20 cellular contexts compared by ENCODE assay signal in the genomic region with DNA sequence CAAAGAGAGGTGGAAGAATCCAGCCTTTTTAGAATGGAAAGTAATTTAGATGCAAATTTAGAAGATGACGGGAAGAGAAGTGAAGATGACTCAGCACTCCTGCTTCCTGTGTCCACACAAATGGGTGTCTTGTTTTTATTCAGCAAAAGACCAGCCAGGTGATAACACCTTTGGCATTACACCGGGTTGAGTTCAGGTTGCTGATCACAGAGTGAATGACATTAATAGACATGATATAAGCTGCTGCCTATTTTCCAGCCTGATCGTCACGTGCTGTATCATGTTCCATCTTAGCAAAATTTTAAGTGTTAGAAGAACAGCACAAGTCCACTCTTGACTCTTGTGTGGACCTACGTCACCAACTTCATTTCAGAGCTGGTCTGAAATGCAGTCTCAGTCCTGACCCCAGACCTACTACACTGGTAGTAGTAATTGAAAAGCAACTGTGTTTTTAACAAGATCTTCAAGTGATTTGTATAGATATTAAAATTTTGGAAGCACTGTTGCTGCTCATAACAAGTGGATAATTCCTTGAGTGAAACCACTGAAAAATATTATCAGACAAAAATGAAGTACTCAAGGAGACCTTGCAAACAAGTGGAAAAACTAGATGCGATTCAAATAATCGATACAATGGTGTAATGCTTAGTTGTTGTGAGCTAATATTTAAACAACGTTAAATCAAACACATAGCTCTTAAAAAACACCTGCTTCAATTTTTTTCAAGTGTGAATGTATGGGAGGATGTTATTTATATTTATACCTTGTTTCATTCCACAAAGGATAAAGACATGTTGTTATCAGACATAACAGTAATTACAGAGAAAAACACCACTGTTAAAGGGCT.
A peak's percentile ranks its signal among the peaks of the same experiment; 100 is the strongest.
DNase-seq lines count a peak whose midpoint lies in the region; ATAC-seq, FAIRE-seq and TF ChIP-seq lines count a peak whose summit lies in the region.
"Had no signal": no experiment of that assay in that cellular context is flagged by ENCODE, and none has a peak within 500 bp of the region (broad histone marks: within the 10 kb centered on the region; RNA-seq: fewer than 3 reads in every experiment).

No MANE protein-coding gene starts in this region.

- no peaks in the 10 kb centered on the region for H3K79me2 ChIP-seq in astrocyte (ENCODE audit: insufficient read depth, low read length)
- no peaks in the 10 kb centered on the region for H3K79me2 ChIP-seq in HepG2 (ENCODE audit: insufficient read depth, low read length)

- WGBS in HepG2 (ENCODE audit: low lambda C conversion rate) = 11% methylated on average over 8 of the region's 8 CpGs

- CTCF ChIA-PET in HepG2 (lab: Yijun Ruan, JAX; ENCODE audit: low intra/inter-chr PET ratio, low total read pairs) (no interaction called here), T-cell (lab: Charles Lee) (no interaction called here)

- H2AFZ ChIP-seq in astrocyte (ENCODE audit: low read depth, low read length) = no peak overlapping the region
- H2AFZ ChIP-seq in HepG2 (ENCODE audit: low read length) = no peak overlapping the region
- H2AFZ ChIP-seq: GM23248 had no signal

- no peak for TF ChIP-seq EP300 in HepG2 (IDR thresholded peaks at IDR 0.05; ENCODE audit: low read depth in 2 of 2, low read length in 2 of 2)
- TF ChIP-seq EP300 in HepG2 (CRISPR knock-in tag; IDR thresholded peaks at IDR 0.05; ENCODE audit: borderline replicate concordance) = no peak

- no TSS peak for BruUV-seq in HepG2 (replicated peaks; lab: Mats Ljungman, UMichigan)

- FAIRE-seq in astrocyte (lab: Jason Lieb, UNC) = no peak
- no peak for FAIRE-seq in HepG2 (lab: Jason Lieb, UNC)
- FAIRE-seq: endometrium, RCC 7860 had no signal

- intact Hi-C loops in HepG2 (cut with micrococcal nuclease; ENCODE audit: unreplicated experiment) = loop anchor here (5.0 kb wide), 2 partner anchors 78 to 1003 kb away; no protein-coding TSS in a partner anchor

- peaks cover 8% of the 10 kb centered on the region for H3K4me1 Mint-ChIP-seq in astrocyte (ENCODE audit: low read depth, unreplicated experiment)
- no peaks in the 10 kb centered on the region for H3K4me1 Mint-ChIP-seq in T-cell
- H3K4me1 Mint-ChIP-seq in activated T-cell treated with anti-CD3 and anti-CD28 coated beads, Interleukin-2, amount 50 U/mL, for 72 hours (ENCODE audit: low read depth) = peaks cover 6% of the 10 kb centered on the region
- H3K4me1 Mint-ChIP-seq: activated naive CD8-positive, alpha-beta T cell treated with anti-CD3 and anti-CD28 coated beads for 36 hours; central memory CD8-positive, alpha-beta T cell had no signal

- H3K27ac Mint-ChIP-seq in astrocyte (ENCODE audit: unreplicated experiment) = peak overlapping the region; percentile 23
- H3K27ac Mint-ChIP-seq in T-cell = no peak overlapping the region
- no peak overlapping the region for H3K27ac Mint-ChIP-seq in activated T-cell treated with anti-CD3 and anti-CD28 coated beads, Interleukin-2, amount 50 U/mL, for 72 hours
- H3K27ac Mint-ChIP-seq: activated naive CD8-positive, alpha-beta T cell treated with anti-CD3 and anti-CD28 coated beads for 36 hours; T-helper 1 cell treated with Interleukin-12 subunit alpha and Interleukin-12 subunit beta and Interleukin-4 antibody, amounts not matched to agents 30 μg/mL and 1 μg/mL, for 36 hours had no signal

- H3K9ac ChIP-seq in astrocyte (ENCODE audit: low read length) (no peak overlapping the region), HepG2 (ENCODE audit: insufficient read depth, low read depth, low read length) (no peak overlapping the region)
- H3K9ac ChIP-seq: GM23248 had no signal

- peaks cover 3% of the 10 kb centered on the region for H3K9me3 Mint-ChIP-seq in astrocyte (ENCODE audit: unreplicated experiment)
- peaks cover 0 to 3% (median 0%) of the 10 kb centered on the region in 3 donors for H3K9me3 Mint-ChIP-seq in T-cell
- H3K9me3 Mint-ChIP-seq in activated T-cell treated with anti-CD3 and anti-CD28 coated beads, Interleukin-2, amount 50 U/mL, for 72 hours = peaks cover 0 to under 1% of the 10 kb centered on the region in 2 donors
- H3K9me3 Mint-ChIP-seq: activated naive CD8-positive, alpha-beta T cell treated with anti-CD3 and anti-CD28 coated beads for 36 hours; central memory CD8-positive, alpha-beta T cell; T-helper 1 cell treated with Interleukin-12 subunit alpha and Interleukin-12 subunit beta and Interleukin-4 antibody, amounts not matched to agents 30 μg/mL and 1 μg/mL, for 36 hours had no signal

- TF ChIP-seq CTCF in astrocyte (IDR thresholded peaks at IDR 0.05; ENCODE audit: insufficient read depth, low read depth, low read length) = no peak
- TF ChIP-seq CTCF in HepG2 (CRISPR knock-in tag; IDR thresholded peaks at IDR 0.05) = no peak

- H3K27me3 Mint-ChIP-seq in astrocyte (ENCODE audit: low read depth, unreplicated experiment) = peaks cover 6% of the 10 kb centered on the region
- peaks cover 5 to 9% of the 10 kb centered on the region in 2 donors for H3K27me3 Mint-ChIP-seq in T-cell
- peaks cover 7% of the 10 kb centered on the region for H3K27me3 Mint-ChIP-seq in activated T-cell treated with anti-CD3 and anti-CD28 coated beads, Interleukin-2, amount 50 U/mL, for 72 hours (ENCODE audit: low read depth)

- no peak overlapping the region for H3K27ac ChIP-seq in astrocyte (ENCODE audit: low read depth, low read length)
- H3K27ac ChIP-seq in HepG2 (ENCODE audit: extremely low read length, insufficient read depth, low read length) = no peak overlapping the region
- H3K27ac ChIP-seq: GM23248, stomach had no signal

- H3K4me3 Mint-ChIP-seq in astrocyte (ENCODE audit: unreplicated experiment) = no peak overlapping the region
- H3K4me3 Mint-ChIP-seq in T-cell = no peak overlapping the region
- no peak overlapping the region for H3K4me3 Mint-ChIP-seq in activated T-cell treated with anti-CD3 and anti-CD28 coated beads, Interleukin-2, amount 50 U/mL, for 72 hours
- H3K4me3 Mint-ChIP-seq: activated naive CD8-positive, alpha-beta T cell treated with anti-CD3 and anti-CD28 coated beads for 36 hours; central memory CD8-positive, alpha-beta T cell; T-helper 1 cell treated with Interleukin-12 subunit alpha and Interleukin-12 subunit beta and Interleukin-4 antibody, amounts not matched to agents 30 μg/mL and 1 μg/mL, for 36 hours had no signal

- no peak for TF ChIP-seq RAD21 in HepG2 (CRISPR knock-in tag; IDR thresholded peaks at IDR 0.05)

- H3K9me3 ChIP-seq in astrocyte (ENCODE audit: insufficient read depth, low read depth, low read length) (no peaks in the 10 kb centered on the region), HepG2 (ENCODE audit: low read length) (no peaks in the 10 kb centered on the region)
- H3K9me3 ChIP-seq: mucosa of descending colon, stomach had no signal

- no peak for TF ChIP-seq POLR2A in HepG2 (IDR thresholded peaks at IDR 0.05; ENCODE audit: insufficient read depth in 1 of 2, low read depth in 2 of 2, low read length in 2 of 2)

- in situ Hi-C loops in HepG2 (cut with HindIII; ENCODE audit: extremely low pct_ligation_motif_present, low pct_unique_long_range_greater_than_20kb) = no loop called here

- ATAC-seq in HepG2 (peak; percentile 44; the same call in 2 of the 3 replicates), HG02884 (IDR thresholded peaks at IDR 0.05; ENCODE audit: unreplicated experiment) (no peak), GM21526 (IDR thresholded peaks at IDR 0.05; ENCODE audit: low FRiP score, unreplicated experiment) (no peak), T-cell (replicated peaks in 1 of 4) (no peak)
- ATAC-seq in activated T-cell treated with anti-CD3 and anti-CD28 coated beads, Interleukin-2, amount 50 U/mL, for 72 hours (replicated peaks in 1 of 2) = no peak
- ATAC-seq: activated CD4-positive, CD25-positive, alpha-beta regulatory T cell treated with anti-CD3 and anti-CD28 coated beads, Interleukin-2, amount 50 U/mL, for 24 hours had no signal

- H3K36me3 Mint-ChIP-seq in astrocyte (ENCODE audit: low read depth, unreplicated experiment) (no peaks in the 10 kb centered on the region), T-cell (no peaks in the 10 kb centered on the region)
- H3K36me3 Mint-ChIP-seq in activated T-cell treated with anti-CD3 and anti-CD28 coated beads, Interleukin-2, amount 50 U/mL, for 72 hours (ENCODE audit: insufficient read depth in 2 of 2) = no peaks in the 10 kb centered on the region
- H3K36me3 Mint-ChIP-seq: activated naive CD8-positive, alpha-beta T cell treated with anti-CD3 and anti-CD28 coated beads for 36 hours had no signal

- H3K4me1 ChIP-seq in astrocyte (ENCODE audit: insufficient read depth, low read length) = peaks cover 3% of the 10 kb centered on the region
- H3K4me1 ChIP-seq in HepG2 (ENCODE audit: insufficient read depth, low read length) = peaks cover 18% of the 10 kb centered on the region

- H3K4me3 ChIP-seq in astrocyte (ENCODE audit: insufficient read depth, low read depth, low read length) (no peak overlapping the region), HepG2 (replicated peaks in 1 of 3; ENCODE audit: insufficient read depth in 1 of 3, low read depth in 2 of 3, low read length in 3 of 3) (no peak overlapping the region)
- H3K4me3 ChIP-seq: GM23248, mucosa of descending colon, stomach had no signal

- no peak overlapping the region for H3K4me2 ChIP-seq in astrocyte (ENCODE audit: low read length)
- H3K4me2 ChIP-seq in HepG2 (ENCODE audit: low read depth, low read length) = peak overlapping the region; percentile 29

- DNase-seq in DMS153 (lab: John Stamatoyannopoulos, UW) (peak; percentile 75), NCI-H146 treated with DMSO at 0.1 percent for 48 hours (lab: John Stamatoyannopoulos, UW; ENCODE audit: unreplicated experiment) (peak; percentile 90), astrocyte (ENCODE audit: low read depth) (no peak), HepG2 (ENCODE audit: low spot score) (no peak), T-cell (no peak)
- DNase-seq in activated T-cell treated with anti-CD3 and anti-CD28 coated beads, Interleukin-2, amount 50 U/mL, for 72 hours = no peak
- DNase-seq: activated naive CD8-positive, alpha-beta T cell treated with anti-CD3 and anti-CD28 coated beads for 36 hours; AML-193; DMS 273 treated with DMSO at 0.1 percent for 48 hours; GM23248; posterior cingulate gyrus; stomach had no signal

- POLR2A ChIA-PET in HepG2 (lab: Yijun Ruan, JAX) (interaction anchor here (1.6 kb wide), 1 partner anchor 73 kb away, joined by 8 read pairs; no protein-coding TSS in a partner anchor), T-cell (lab: Charles Lee) (no interaction called here)

- no peaks in the 10 kb centered on the region for H3K27me3 ChIP-seq in astrocyte (ENCODE audit: insufficient read depth, low read length)
- peaks cover 0 to 10% of the 10 kb centered on the region in 2 experiments; a peak in 2 of 5 replicates for H3K27me3 ChIP-seq in HepG2 (ENCODE audit: control insufficient read depth in 1 of 2, insufficient read depth in 2 of 2, low read length in 2 of 2)
- H3K27me3 ChIP-seq: stomach had no signal

- H3K36me3 ChIP-seq in astrocyte (ENCODE audit: insufficient read depth, low read length) = no peaks in the 10 kb centered on the region
- H3K36me3 ChIP-seq in HepG2 (replicated peaks in 1 of 2; ENCODE audit: control insufficient read depth in 1 of 2, insufficient read depth in 2 of 2, low read length in 2 of 2) = no peaks in the 10 kb centered on the region
- H3K36me3 ChIP-seq: stomach had no signal

- H4K20me1 ChIP-seq in astrocyte (ENCODE audit: insufficient read depth, low read length) = no peaks in the 10 kb centered on the region
- no peaks in the 10 kb centered on the region for H4K20me1 ChIP-seq in HepG2 (ENCODE audit: insufficient read depth, low read length)

Comparison
In these comparisons a context has a peak if more than half of its experiments do, and no peak if none do; other contexts are left out.
1. DNase-seq: peak in DMS153 (single experiment) and NCI-H146 treated with DMSO at 0.1 percent for 48 hours (single experiment); none in astrocyte (single experiment), HepG2 (single experiment), T-cell (0 of 34) and activated T-cell treated with anti-CD3 and anti-CD28 coated beads, Interleukin-2, amount 50 U/mL, for 72 hours (0 of 2).